ENCODE assay signal across 8 cellular contexts in genomic region chr19:51702103-51702753, GRCh38. TPM values are rescaled to one million over a fixed set of nuclear protein-coding genes. Genes with fewer than 3 reads are reported as not detected.
DNase-seq lines count a peak whose midpoint lies in the region; TF ChIP-seq lines count a peak whose summit lies in the region.

No MANE protein-coding gene starts in this region.

- H3K4me1 ChIP-seq in subcutaneous abdominal adipose tissue (ENCODE audit: control insufficient read depth in 5 of 5, insufficient read depth in 5 of 5, low read length in 5 of 5), result peaks cover 0 to 27% (median 25%) of the 10 kb centered on the region in 5 donors
- H3K4me1 ChIP-seq in SJCRH30, result no peaks in the 10 kb centered on the region

- no peaks in the 10 kb centered on the region for H3K27me3 Mint-ChIP-seq in mesothelial cell of epicardium (ENCODE audit: low read depth)

- in situ Hi-C loops in KBM-7 (cut with MboI; ENCODE audit: low pct_unique_long_range_greater_than_20kb, low sequenced_read_pairs), result no loop called here

- no peaks in the 10 kb centered on the region for H3K9me3 Mint-ChIP-seq in mesothelial cell of epicardium

- H3K27me3 ChIP-seq in subcutaneous abdominal adipose tissue (ENCODE audit: control insufficient read depth in 5 of 5, insufficient read depth in 4 of 5, low read length in 5 of 5) (no peaks in the 10 kb centered on the region), SJCRH30 (no peaks in the 10 kb centered on the region)

- peak overlapping the region; percentile 68 for H3K4me3 Mint-ChIP-seq in mesothelial cell of epicardium

- CTCF ChIA-PET in HEK293T (lab: Yijun Ruan, JAX), result no interaction called here

- peak overlapping the region; percentile 98 for H3K27ac Mint-ChIP-seq in mesothelial cell of epicardium

- H3K36me3 ChIP-seq in subcutaneous abdominal adipose tissue (ENCODE audit: control insufficient read depth in 5 of 5, insufficient read depth in 5 of 5, low read length in 5 of 5) (peaks cover 2 to 51% (median 40%) of the 10 kb centered on the region in 5 donors), SJCRH30 (peaks cover 49% of the 10 kb centered on the region)

- POLR2A ChIA-PET in HEK293T (lab: Yijun Ruan, JAX), result interaction anchor here (4.2 kb wide), 1 partner anchor 13 kb away, joined by 31 read pairs; no protein-coding TSS in a partner anchor

- H3K9ac ChIP-seq in subcutaneous abdominal adipose tissue (ENCODE audit: low read length in 5 of 5), result no peak overlapping the region

- peaks cover 45% of the 10 kb centered on the region for H3K36me3 Mint-ChIP-seq in mesothelial cell of epicardium

- H3K4me3 ChIP-seq in epithelial cell of esophagus (ENCODE audit: low read length) (no peak overlapping the region), subcutaneous abdominal adipose tissue (ENCODE audit: low read depth in 1 of 5, low read length in 5 of 5) (peak overlapping the region in 2 of 5 donors; percentile 77 to 78), SJCRH30 (no peak overlapping the region)

- H3K4me1 Mint-ChIP-seq in mesothelial cell of epicardium, result peaks cover 44% of the 10 kb centered on the region

- DNase-seq in HEK293T (ENCODE audit: extremely low spot score) (peak; percentile 32), epithelial cell of esophagus (ENCODE audit: low read depth) (peak; percentile 82), mesothelial cell of epicardium (ENCODE audit: low spot score in 2 of 2, unreplicated experiment in 2 of 2) (peak in 1 of 2 experiments; percentile 84), SJCRH30 (no peak), KBM-7 (no peak)
- peak; percentile 56 to 59 for DNase-seq in activated CD4-positive, alpha-beta T cell treated with anti-CD3 and anti-CD28 coated beads, Interleukin-2, amount 50 U/mL, for 48 hours
- no peak for DNase-seq in effector CD4-positive, alpha-beta T cell

- H3K9me3 ChIP-seq in subcutaneous abdominal adipose tissue (ENCODE audit: control insufficient read depth in 5 of 5, low read length in 5 of 5) (no peaks in the 10 kb centered on the region), SJCRH30 (replicated peaks) (no peaks in the 10 kb centered on the region)

- no peak for TF ChIP-seq CTCF in epithelial cell of esophagus (IDR thresholded peaks at IDR 0.05; ENCODE audit: insufficient read depth, low read depth, low read length, missing control alignments)
- no peak for TF ChIP-seq CTCF in mesothelial cell of epicardium (IDR thresholded peaks at IDR 0.05; ENCODE audit: unreplicated experiment)

- peak overlapping the region; percentile 91 for H3K27ac ChIP-seq in subcutaneous abdominal adipose tissue (ENCODE audit: low read depth, low read length)
- H3K27ac ChIP-seq in SJCRH30, result no peak overlapping the region

TF ChIP-seq in HEK293T, 16 proteins besides CTCF, POLR2A, EP300 and RAD21:
- TF ChIP-seq ZNF384 (IDR thresholded peaks at IDR 0.05) (no peak), L3MBTL2 (conservative IDR thresholded peaks at IDR 0.05) (no peak), TARDBP (IDR thresholded peaks at IDR 0.05) (no peak), NFRKB (IDR thresholded peaks at IDR 0.05) (no peak), SP1 (IDR thresholded peaks at IDR 0.05) (no peak), HDGF (IDR thresholded peaks at IDR 0.05; ENCODE audit: borderline replicate concordance) (no peak), FOXK2 (IDR thresholded peaks at IDR 0.05) (no peak), CTBP1 (IDR thresholded peaks at IDR 0.05; ENCODE audit: borderline replicate concordance) (no peak), FOXA1 (IDR thresholded peaks at IDR 0.05) (no peak), ARNT (IDR thresholded peaks at IDR 0.05) (no peak), LEF1 (IDR thresholded peaks at IDR 0.05; ENCODE audit: borderline replicate concordance) (no peak), FOXM1 (IDR thresholded peaks at IDR 0.05; ENCODE audit: borderline replicate concordance) (no peak), SUZ12 (IDR thresholded peaks at IDR 0.05) (no peak), BHLHE40 (IDR thresholded peaks at IDR 0.05; ENCODE audit: borderline replicate concordance) (no peak), PKNOX1 (IDR thresholded peaks at IDR 0.05) (no peak), ELF4 (IDR thresholded peaks at IDR 0.05) (no peak)

RNA-seq across cellular contexts. Expression of gene SPACA6, which starts 9.1 kb away (rescaled TPM):
- total RNA-seq in mesothelial cell of epicardium, result 83.1 to 88.1 TPM (median 87.6 TPM) in 3 replicates
- total RNA-seq in SJCRH30 (2014; rRNA removed; shearing (Covaris generic)), result 3.2 and 10.9 TPM in 2 replicates

RNA-seq across cellular contexts. Expression of gene HAS1, which starts 21.6 kb away (rescaled TPM):
- total RNA-seq in mesothelial cell of epicardium, result 0.32 to 0.58 TPM (median 0.44 TPM) in 3 replicates
- 0.23 TPM in 1 of 2 replicates, not detected in the other for total RNA-seq in SJCRH30 (2014; rRNA removed; shearing (Covaris generic))

RNA-seq across cellular contexts. Expression of gene FPR1, which starts 49.5 kb away (rescaled TPM):
- not detected in 3 replicates for total RNA-seq in mesothelial cell of epicardium
- total RNA-seq in SJCRH30 (2014; rRNA removed; shearing (Covaris generic)), result not detected in 2 replicates

RNA-seq across cellular contexts. Expression of gene SIGLEC14, which starts 55.6 kb away (rescaled TPM):
- total RNA-seq in mesothelial cell of epicardium, result not detected in 3 replicates
- total RNA-seq in SJCRH30 (2014; rRNA removed; shearing (Covaris generic)), result not detected in 2 replicates

RNA-seq across cellular contexts. Expression of gene FPR2, which starts 58.8 kb away (rescaled TPM):
- total RNA-seq in mesothelial cell of epicardium, result not detected in 3 replicates
- not detected in 2 replicates for total RNA-seq in SJCRH30 (2014; rRNA removed; shearing (Covaris generic))

Comparison
In these comparisons a context has a peak if more than half of its experiments do, and no peak if none do; other contexts are left out.
1. DNase-seq: peak in HEK293T (single experiment), activated CD4-positive, alpha-beta T cell treated with anti-CD3 and anti-CD28 coated beads, Interleukin-2, amount 50 U/mL, for 48 hours (2 of 2) and epithelial cell of esophagus (single experiment); none in effector CD4-positive, alpha-beta T cell (single experiment), SJCRH30 (0 of 2) and KBM-7 (single experiment).